7 cellular contexts compared by ENCODE assay signal in genomic region chr4:112644595-112645535, GRCh38. TPM values are rescaled to one million over a fixed set of nuclear protein-coding genes. Genes with fewer than 3 reads are reported as not detected.
DNase-seq lines count a peak whose midpoint lies in the region; ATAC-seq, FAIRE-seq and TF ChIP-seq lines count a peak whose summit lies in the region.
"Not testable (repeated sequence)": the region's sequence is repeated elsewhere in the genome, so short reads cannot be mapped to it uniquely, and the experiment has no call there.

No MANE protein-coding gene starts in this region.

- H3K14ac ChIP-seq in H1 (ENCODE audit: insufficient read length); neuronal stem cell (ENCODE audit: low read length): not testable (repeated sequence)

- H3K27ac ChIP-seq in HUES64 (ENCODE audit: low read depth, low read length), result peak overlapping the region; percentile 99; the same call in 1 of the 2 replicates
- H3K27ac ChIP-seq in H1 (ENCODE audit: low read depth, low read length); iPS-20b (ENCODE audit: low read length); neuronal stem cell (replicated peaks; ENCODE audit: low read length): not testable (repeated sequence)

- H3K27ac Mint-ChIP-seq in T-helper 1 cell treated with Interleukin-12 subunit alpha and Interleukin-12 subunit beta and Interleukin-4 antibody, amounts not matched to agents 30 μg/mL and 1 μg/mL, for 36 hours, result peak overlapping the region; percentile 45
- H3K27ac Mint-ChIP-seq in activated CD8-positive, alpha-beta memory T cell treated with anti-CD3 and anti-CD28 coated beads, Interleukin-2, amount 10 ng/mL, durations not matched to agents 7 days and 5 days, result peak overlapping the region; percentile 63

- peaks cover 15% of the 10 kb centered on the region for H3K4me1 Mint-ChIP-seq in T-helper 1 cell treated with Interleukin-12 subunit alpha and Interleukin-12 subunit beta and Interleukin-4 antibody, amounts not matched to agents 30 μg/mL and 1 μg/mL, for 36 hours (ENCODE audit: low read depth)
- H3K4me1 Mint-ChIP-seq in activated CD8-positive, alpha-beta memory T cell treated with anti-CD3 and anti-CD28 coated beads, Interleukin-2, amount 10 ng/mL, durations not matched to agents 7 days and 5 days, result peaks cover 28% of the 10 kb centered on the region

- not testable (repeated sequence) for H4K8ac ChIP-seq in H1 (ENCODE audit: extremely low read depth, insufficient read depth, low read length); neuronal stem cell (ENCODE audit: low read depth, low read length)

- not testable (repeated sequence) for H3K23me2 ChIP-seq in H1 (ENCODE audit: low read depth, low read length)

- not testable (repeated sequence) for H4K91ac ChIP-seq in H1 (replicated peaks; ENCODE audit: insufficient read length, low read length); neuronal stem cell (ENCODE audit: low read depth, low read length, poor library complexity)

- H3K4me3 Mint-ChIP-seq in T-helper 1 cell treated with Interleukin-12 subunit alpha and Interleukin-12 subunit beta and Interleukin-4 antibody, amounts not matched to agents 30 μg/mL and 1 μg/mL, for 36 hours; activated CD8-positive, alpha-beta memory T cell treated with anti-CD3 and anti-CD28 coated beads, Interleukin-2, amount 10 ng/mL, durations not matched to agents 7 days and 5 days: not testable (repeated sequence)

- not testable (repeated sequence) for H2AFZ ChIP-seq in H1 (ENCODE audit: low read length); neuronal stem cell (ENCODE audit: low read length)

- H3K18ac ChIP-seq in H1 (ENCODE audit: extremely low read depth, low read length); neuronal stem cell (ENCODE audit: low read length): not testable (repeated sequence)

- H4K20me1 ChIP-seq in H1 (replicated peaks in 1 of 2; ENCODE audit: control insufficient read depth in 1 of 2, insufficient read depth in 2 of 2, low read length in 2 of 2), result not testable (repeated sequence)

- POLR2A ChIA-PET in H1 (lab: Charles Lee; ENCODE audit: partially characterized antibody), result interaction anchor here (0.7 to 9.8 kb wide), 35 partner anchors 7 to 336 kb away, joined by 3 to 612 read pairs (median 5); partner anchors contain the start of genes LARP7 and ZGRF1

- H3K4me3 ChIP-seq in HUES64 (ENCODE audit: low read length) (peak overlapping the region; percentile 20), H1 (ENCODE audit: extremely low read depth in 1 of 4, insufficient read depth in 2 of 4, low read depth in 3 of 4, low read length in 4 of 4) (peak overlapping the region in 2 of 4 experiments; percentile 100; a peak in 3 of 8 replicates), iPS-20b (ENCODE audit: low read length) (peak overlapping the region; percentile 93; the same call in 1 of the 2 replicates)
- H3K4me3 ChIP-seq in neuronal stem cell (ENCODE audit: low read length in 2 of 2), result not testable (repeated sequence)

- not testable (repeated sequence) for H3K9ac ChIP-seq in HUES64 (ENCODE audit: low read depth, low read length); H1 (replicated peaks in 1 of 4; ENCODE audit: extremely low read depth in 1 of 4, low read depth in 3 of 4, low read length in 3 of 4); iPS-20b (ENCODE audit: low read depth, low read length); neuronal stem cell (ENCODE audit: low read depth, low read length, poor library complexity)

- H3K56ac ChIP-seq in H1 (replicated peaks; ENCODE audit: insufficient read length, low read depth, low read length), result not testable (repeated sequence)

- not testable (repeated sequence) for H3K4me1 ChIP-seq in HUES64 (ENCODE audit: insufficient read depth, low read length); H1 (replicated peaks in 1 of 4; ENCODE audit: control insufficient read depth in 3 of 4, insufficient read depth in 4 of 4, low read length in 3 of 4); iPS-20b (ENCODE audit: insufficient read depth, low read length); neuronal stem cell (ENCODE audit: control insufficient read depth in 2 of 2, insufficient read depth in 1 of 2, low read depth in 1 of 2, low read length in 2 of 2)

- H2BK5ac ChIP-seq in H1 (ENCODE audit: low read depth, low read length); neuronal stem cell (ENCODE audit: low read length): not testable (repeated sequence)

- CTCF ChIA-PET in activated CD8-positive, alpha-beta memory T cell treated with anti-CD3 and anti-CD28 coated beads, Interleukin-2, amount 10 ng/mL, durations not matched to agents 7 days and 5 days (lab: Charles Lee), result interaction anchor here (1.0 to 1.7 kb wide), 2 partner anchors 117 to 121 kb away, joined by 3 to 5 read pairs; no protein-coding TSS in a partner anchor
- CTCF ChIA-PET in H1 (lab: Charles Lee; ENCODE audit: partially characterized antibody), result interaction anchor here (0.6 to 5.0 kb wide), 11 partner anchors 7 to 258 kb away, joined by 3 to 36 read pairs (median 6); partner anchors contain the start of gene LARP7

- not testable (repeated sequence) for H3K9me3 ChIP-seq in HUES64 (ENCODE audit: insufficient read depth, low read depth, low read length); H1 (ENCODE audit: insufficient read depth in 2 of 2, low read depth in 1 of 2, low read length in 1 of 2); iPS-20b (ENCODE audit: insufficient read depth, low read depth, low read length); neuronal stem cell (replicated peaks in 1 of 2; ENCODE audit: control insufficient read depth in 2 of 2, insufficient read depth in 1 of 2, low read depth in 1 of 2, low read length in 2 of 2)

- WGBS in HUES64, result 80% methylated on average over 7 of the region's 10 CpGs
- WGBS in H1 (ENCODE audit: extremely low coverage in 1 of 2, insufficient coverage in 1 of 2, insufficient read length in 1 of 2, insufficient replicate concordance in 2 of 2, low coverage in 1 of 2, low lambda C conversion rate in 2 of 2, missing lambda C conversion rate in 1 of 2), 2 experiments, result 77% methylated on average over 10 of the region's 10 CpGs; no CpG with 5 or more reads in 1 of the 2 experiments
- no CpG with 5 or more reads among the region's 10 CpGs for WGBS in neuronal stem cell (ENCODE audit: extremely low coverage in 2 of 2, insufficient read length in 2 of 2, insufficient replicate concordance in 1 of 2), 2 donors

- not testable (repeated sequence) for H3K79me1 ChIP-seq in H1 (ENCODE audit: low read depth, low read length); neuronal stem cell (ENCODE audit: low read depth, low read length)

- H3K23ac ChIP-seq in H1 (ENCODE audit: insufficient read length), result not testable (repeated sequence)
- H3K23ac ChIP-seq in neuronal stem cell (ENCODE audit: low read depth, low read length, poor library complexity), result peak overlapping the region; percentile 99

- not testable (repeated sequence) for H3K27me3 ChIP-seq in HUES64 (ENCODE audit: insufficient read depth, low read length); H1 (replicated peaks in 1 of 4; ENCODE audit: control insufficient read depth in 3 of 4, extremely low read depth in 1 of 4, insufficient read depth in 3 of 4, low read length in 3 of 4); iPS-20b (ENCODE audit: insufficient read depth, low read length); neuronal stem cell (ENCODE audit: control insufficient read depth in 3 of 3, insufficient read depth in 3 of 3, low read depth in 1 of 3, low read length in 3 of 3)

- not testable (repeated sequence) for H3K9me3 Mint-ChIP-seq in T-helper 1 cell treated with Interleukin-12 subunit alpha and Interleukin-12 subunit beta and Interleukin-4 antibody, amounts not matched to agents 30 μg/mL and 1 μg/mL, for 36 hours; activated CD8-positive, alpha-beta memory T cell treated with anti-CD3 and anti-CD28 coated beads, Interleukin-2, amount 10 ng/mL, durations not matched to agents 7 days and 5 days (ENCODE audit: low read depth)

- not testable (repeated sequence) for DNase-seq in activated CD8-positive, alpha-beta memory T cell treated with anti-CD3 and anti-CD28 coated beads, Interleukin-2, amount 10 ng/mL, durations not matched to agents 7 days and 5 days; H1 (ENCODE audit: low read depth in 1 of 2, low spot score in 2 of 2); neuronal stem cell (ENCODE audit: low spot score)

- not testable (repeated sequence) for TF ChIP-seq CTCF in H1 (IDR thresholded peaks at IDR 0.05; ENCODE audit: control extremely low read depth in 1 of 3, insufficient read depth in 1 of 3, low read depth in 1 of 3, low read length in 3 of 3)

- not testable (repeated sequence) for H2BK15ac ChIP-seq in H1 (ENCODE audit: low read length); neuronal stem cell (ENCODE audit: low read length)

- not testable (repeated sequence) for TF ChIP-seq EP300 in H1 (IDR thresholded peaks at IDR 0.05; ENCODE audit: borderline replicate concordance in 1 of 2, low read depth in 2 of 2, low read length in 2 of 2)

- not testable (repeated sequence) for H2BK20ac ChIP-seq in H1 (ENCODE audit: low read length)

- ATAC-seq in activated CD8-positive, alpha-beta memory T cell treated with anti-CD3 and anti-CD28 coated beads, Interleukin-2, amount 10 ng/mL, durations not matched to agents 7 days and 5 days, result not testable (repeated sequence)

- peak; percentile 52 for FAIRE-seq in A204.1 (lab: Jason Lieb, UNC)
- FAIRE-seq in H1 (lab: Jason Lieb, UNC), result not testable (repeated sequence)

- H2BK12ac ChIP-seq in H1 (ENCODE audit: low read depth, low read length); neuronal stem cell (ENCODE audit: low read length): not testable (repeated sequence)

- not testable (repeated sequence) for H3K4ac ChIP-seq in H1 (replicated peaks; ENCODE audit: insufficient read length, low read depth, low read length); neuronal stem cell (ENCODE audit: low read length)

- not testable (repeated sequence) for H3K27me3 Mint-ChIP-seq in T-helper 1 cell treated with Interleukin-12 subunit alpha and Interleukin-12 subunit beta and Interleukin-4 antibody, amounts not matched to agents 30 μg/mL and 1 μg/mL, for 36 hours (ENCODE audit: low read depth); activated CD8-positive, alpha-beta memory T cell treated with anti-CD3 and anti-CD28 coated beads, Interleukin-2, amount 10 ng/mL, durations not matched to agents 7 days and 5 days

- not testable (repeated sequence) for H4K5ac ChIP-seq in H1 (ENCODE audit: insufficient read length, low read depth, low read length)

- not testable (repeated sequence) for H3K4me2 ChIP-seq in H1 (ENCODE audit: insufficient read depth in 1 of 2, low read depth in 2 of 2, low read length in 2 of 2); neuronal stem cell (ENCODE audit: insufficient read depth, low read length, poor library complexity, severe bottlenecking)

- H3K36me3 ChIP-seq in HUES64 (ENCODE audit: insufficient read depth, low read length), result peaks cover 39% of the 10 kb centered on the region
- peaks cover 9 to 46% (median 25%) of the 10 kb centered on the region in 4 experiments; a peak in 6 of 8 replicates for H3K36me3 ChIP-seq in H1 (ENCODE audit: control insufficient read depth in 2 of 4, insufficient read depth in 4 of 4, low read length in 3 of 4)
- peaks cover 41% of the 10 kb centered on the region for H3K36me3 ChIP-seq in iPS-20b (ENCODE audit: insufficient read depth, low read depth, low read length)
- H3K36me3 ChIP-seq in neuronal stem cell (replicated peaks in 1 of 2; ENCODE audit: control insufficient read depth in 2 of 2, insufficient read depth in 2 of 2, low read length in 2 of 2), result peaks cover 2 to 71% of the 10 kb centered on the region in 2 donors

- H3K79me2 ChIP-seq in H1 (ENCODE audit: control insufficient read depth in 1 of 2, insufficient read depth in 2 of 2, low read length in 2 of 2), result peaks cover 3 to 55% of the 10 kb centered on the region in 2 experiments; a peak in 2 of 4 replicates

- TF ChIP-seq RAD21 in H1 (IDR thresholded peaks at IDR 0.05 in 1 of 2, conservative IDR thresholded peaks at IDR 0.05 in 1 of 2; ENCODE audit: low read depth in 2 of 2, low read length in 2 of 2), result not testable (repeated sequence)

- H3K36me3 Mint-ChIP-seq in T-helper 1 cell treated with Interleukin-12 subunit alpha and Interleukin-12 subunit beta and Interleukin-4 antibody, amounts not matched to agents 30 μg/mL and 1 μg/mL, for 36 hours (ENCODE audit: low read depth), result peaks cover 21% of the 10 kb centered on the region
- peaks cover 42% of the 10 kb centered on the region for H3K36me3 Mint-ChIP-seq in activated CD8-positive, alpha-beta memory T cell treated with anti-CD3 and anti-CD28 coated beads, Interleukin-2, amount 10 ng/mL, durations not matched to agents 7 days and 5 days

- not testable (repeated sequence) for H2BK120ac ChIP-seq in H1 (replicated peaks; ENCODE audit: low read depth, low read length); neuronal stem cell (ENCODE audit: low read depth, low read length)

- H2AK5ac ChIP-seq in H1 (ENCODE audit: low read depth, low read length); neuronal stem cell (ENCODE audit: low read depth, low read length): not testable (repeated sequence)

- TF ChIP-seq POLR2A in H1 (IDR thresholded peaks at IDR 0.05; ENCODE audit: control extremely low read depth in 1 of 2, low read depth in 2 of 2, low read length in 2 of 2), result peak; percentile 17 to 68; a peak in 2 of 3 replicates

RNA-seq across cellular contexts. Expression of gene LARP7, which starts 7.9 kb away (rescaled TPM):
- 34.9 TPM for polyA plus RNA-seq in HUES64 (2013, experiment 1 of 2)
- 49.3 TPM for polyA plus RNA-seq in HUES64 (2013, experiment 2 of 2)
- total RNA-seq in activated CD8-positive, alpha-beta memory T cell treated with anti-CD3 and anti-CD28 coated beads, Interleukin-2, amount 10 ng/mL, durations not matched to agents 7 days and 5 days, result 10 to 100 TPM; 53.3 to 53.6 TPM
- total RNA-seq in H1 (2021; fragmentation: NEBNext Ultra II Directional; extraction: Animal tissue kit (Norgen Biotek cat#: 25700)), result 38.3 and 40.1 TPM in 2 replicates
- polyA plus RNA-seq in H1 (2011; rRNA removed), result 4.1 and 9.3 TPM in 2 replicates
- polyA plus RNA-seq in H1 (2011; cell fraction: cytosol; rRNA removed), result 20.7 TPM
- polyA plus RNA-seq in H1 (2011; cell fraction: nucleus; rRNA removed), result 2.8 TPM
- 35.0 to 61.3 TPM (median 43.5 TPM) in 4 replicates for polyA plus RNA-seq in H1 (2012, experiment 1 of 2)
- polyA plus RNA-seq in H1 (2012, experiment 2 of 2), result 22.6 TPM
- polyA plus RNA-seq in H1 (2013, experiment 1 of 2), result 64.4 TPM
- 58.7 TPM for polyA plus RNA-seq in H1 (2013, experiment 2 of 2)
- polyA minus RNA-seq in H1 (2011; rRNA and poly(A)+ RNA removed), result 2.6 and 5.8 TPM in 2 replicates
- polyA minus RNA-seq in H1 (2011; cell fraction: cytosol; rRNA and poly(A)+ RNA removed), result 11.7 TPM
- 14.7 TPM for polyA minus RNA-seq in H1 (2011; cell fraction: nucleus; rRNA and poly(A)+ RNA removed)
- 166 TPM for polyA plus RNA-seq in neuronal stem cell (2013, experiment 1 of 2)
- polyA plus RNA-seq in neuronal stem cell (2013, experiment 2 of 2), result 178 TPM

RNA-seq across cellular contexts. Expression of gene ZGRF1, which starts 8.2 kb away (rescaled TPM):
- polyA plus RNA-seq in HUES64 (2013, experiment 1 of 2), result 16.1 TPM
- polyA plus RNA-seq in HUES64 (2013, experiment 2 of 2), result 21.2 TPM
- 10 to 100 TPM; 41.8 to 59.5 TPM for total RNA-seq in activated CD8-positive, alpha-beta memory T cell treated with anti-CD3 and anti-CD28 coated beads, Interleukin-2, amount 10 ng/mL, durations not matched to agents 7 days and 5 days
- total RNA-seq in H1 (2021; fragmentation: NEBNext Ultra II Directional; extraction: Animal tissue kit (Norgen Biotek cat#: 25700)), result 43.7 and 44.6 TPM in 2 replicates
- polyA plus RNA-seq in H1 (2011; rRNA removed), result 7.7 and 12.0 TPM in 2 replicates
- 22.7 TPM for polyA plus RNA-seq in H1 (2011; cell fraction: cytosol; rRNA removed)
- polyA plus RNA-seq in H1 (2011; cell fraction: nucleus; rRNA removed), result 12.5 TPM
- polyA plus RNA-seq in H1 (2012, experiment 1 of 2), result 17.1 to 32.9 TPM (median 21.1 TPM) in 4 replicates
- 1.4 TPM for polyA plus RNA-seq in H1 (2012, experiment 2 of 2)
- 25.4 TPM for polyA plus RNA-seq in H1 (2013, experiment 1 of 2)
- 22.5 TPM for polyA plus RNA-seq in H1 (2013, experiment 2 of 2)
- 13.9 and 21.8 TPM in 2 replicates for polyA minus RNA-seq in H1 (2011; rRNA and poly(A)+ RNA removed)
- 20.0 TPM for polyA minus RNA-seq in H1 (2011; cell fraction: cytosol; rRNA and poly(A)+ RNA removed)
- polyA minus RNA-seq in H1 (2011; cell fraction: nucleus; rRNA and poly(A)+ RNA removed), result 50.5 TPM
- polyA plus RNA-seq in neuronal stem cell (2013, experiment 1 of 2), result 19.8 TPM
- polyA plus RNA-seq in neuronal stem cell (2013, experiment 2 of 2), result 21.4 TPM
